ENCODE assay signal across 8 cellular contexts in the genomic region with DNA sequence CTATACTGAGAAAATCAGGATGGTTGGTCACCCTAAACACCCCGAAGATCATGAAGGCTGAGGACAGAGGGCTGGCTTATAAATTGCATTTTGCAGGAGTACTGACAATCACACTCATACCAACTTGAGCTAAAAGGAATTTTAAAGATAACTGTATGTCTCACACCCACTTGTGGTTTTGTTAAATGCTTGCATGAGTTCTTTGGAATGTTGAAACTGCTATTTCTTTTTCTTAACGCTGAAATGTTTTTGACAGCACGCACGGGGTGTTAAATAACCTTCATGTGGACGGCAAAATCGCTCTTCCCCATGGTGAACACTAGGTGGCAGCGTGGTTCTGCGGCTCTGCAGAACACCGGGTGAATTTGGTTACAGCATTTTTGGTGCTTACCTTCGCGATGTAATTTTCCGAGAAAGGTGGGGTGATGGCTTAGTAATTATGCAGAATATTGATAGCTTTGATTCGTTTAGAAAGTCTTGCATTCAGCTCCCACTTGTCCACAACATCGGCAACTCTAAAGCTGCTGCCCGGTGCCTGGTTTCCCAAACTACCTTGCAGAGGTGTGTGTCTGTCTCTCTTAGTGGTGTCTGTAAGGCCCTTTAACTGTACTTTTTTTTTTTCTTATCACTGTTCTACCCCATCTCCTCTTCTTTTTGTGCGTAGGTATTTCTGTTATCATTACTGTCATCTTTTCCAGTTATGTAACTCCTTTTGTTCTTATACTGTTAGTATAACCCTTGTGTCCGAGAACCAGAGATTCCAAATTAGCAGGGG. TPM values are rescaled to one million over a fixed set of nuclear protein-coding genes. Genes with fewer than 3 reads are reported as not detected.
DNase-seq lines count a peak whose midpoint lies in the region; ATAC-seq and TF ChIP-seq lines count a peak whose summit lies in the region.

No MANE protein-coding gene starts in this region.

- H3K36me3 ChIP-seq in right lobe of liver: no peaks in the 10 kb centered on the region

- CTCF ChIA-PET in activated CD4-positive, alpha-beta T cell treated with anti-CD3 and anti-CD28 coated beads for 36 hours (lab: Charles Lee): interaction anchor here (0.6 to 5.1 kb wide), 25 partner anchors 9 to 1354 kb away, joined by 3 to 51 read pairs (median 4); no protein-coding TSS in a partner anchor

- no peak overlapping the region for H3K27ac Mint-ChIP-seq in activated CD4-positive, alpha-beta T cell treated with anti-CD3 and anti-CD28 coated beads for 36 hours

- no peaks in the 10 kb centered on the region for H3K4me1 Mint-ChIP-seq in activated CD4-positive, alpha-beta T cell treated with anti-CD3 and anti-CD28 coated beads for 36 hours

- H3K27me3 Mint-ChIP-seq in activated CD4-positive, alpha-beta T cell treated with anti-CD3 and anti-CD28 coated beads for 36 hours: peaks cover 9% of the 10 kb centered on the region

- H3K4me3 ChIP-seq in HFF-Myc (replicated peaks; ENCODE audit: low read depth, low read length) (no peak overlapping the region), coronary artery (no peak overlapping the region), right lobe of liver (no peak overlapping the region)

- H3K4me3 Mint-ChIP-seq in activated CD4-positive, alpha-beta T cell treated with anti-CD3 and anti-CD28 coated beads for 36 hours: no peak overlapping the region

- ATAC-seq in activated CD4-positive, alpha-beta T cell treated with anti-CD3 and anti-CD28 coated beads for 36 hours: peak; percentile 73
- ATAC-seq in right lobe of liver (peak; percentile 84 to 90 (median 88)), GM21447 (IDR thresholded peaks at IDR 0.05; ENCODE audit: unreplicated experiment) (no peak)

- H3K27ac ChIP-seq in coronary artery: no peak overlapping the region
- H3K27ac ChIP-seq in right lobe of liver: no peak overlapping the region

- H3K4me1 ChIP-seq in right lobe of liver: peaks cover 0 to 4% (median 0%) of the 10 kb centered on the region in 4 donors

- 8% methylated on average over 15 of the region's 17 CpGs for WGBS in right lobe of liver (ENCODE audit: insufficient coverage, low coverage, low lambda C conversion rate, missing lambda C conversion rate)

- intact Hi-C loops in activated CD4-positive, alpha-beta T cell treated with anti-CD3 and anti-CD28 coated beads for 36 hours (cut with DNase I, micrococcal nuclease): loop anchor here (1.0 to 10.0 kb wide), 8 partner anchors 56 to 811 kb away; no protein-coding TSS in a partner anchor
- intact Hi-C loops in right lobe of liver (cut with DNase I): loop anchor here (10.0 kb wide), 3 partner anchors 319 to 519 kb away; a partner anchor contains a TSS

- TF ChIP-seq POLR2A in right lobe of liver (IDR thresholded peaks at IDR 0.05): no peak

- H3K27me3 ChIP-seq in right lobe of liver: no peaks in the 10 kb centered on the region

- DNase-seq in COR-L47 (lab: John Stamatoyannopoulos, UW) (peak; percentile 65), HFF-Myc (ENCODE audit: extremely low read depth, low read depth) (peak; percentile 84), NCI-H345 treated with DMSO at 0.1 percent for 48 hours (lab: John Stamatoyannopoulos, UW; ENCODE audit: unreplicated experiment) (peak; percentile 49), coronary artery (ENCODE audit: low spot score) (peak; percentile 74), right lobe of liver (peak in 2 of 3 donors; percentile 42 to 63)
- DNase-seq in activated CD4-positive, alpha-beta T cell treated with anti-CD3 and anti-CD28 coated beads for 36 hours: peak; percentile 74
- peak; percentile 8 to 46 (median 39) for DNase-seq in stimulated activated CD4-positive, alpha-beta T cell treated with anti-CD3 and anti-CD28 coated beads, TNF-alpha, amount 100 ng/mL, for 48 hours (ENCODE audit: low read depth in 3 of 3)

- POLR2A ChIA-PET in activated CD4-positive, alpha-beta T cell treated with anti-CD3 and anti-CD28 coated beads for 36 hours (lab: Charles Lee): no interaction called here

- no peaks in the 10 kb centered on the region for H3K9me3 Mint-ChIP-seq in activated CD4-positive, alpha-beta T cell treated with anti-CD3 and anti-CD28 coated beads for 36 hours (ENCODE audit: low read depth)

- peak; percentile 88 for TF ChIP-seq CTCF in HFF-Myc (IDR thresholded peaks at IDR 0.05; ENCODE audit: low read depth, low read length, missing control alignments)
- peak; percentile 82 for TF ChIP-seq CTCF in coronary artery (IDR thresholded peaks at IDR 0.05)
- peak; percentile 83 to 94 (median 91) for TF ChIP-seq CTCF in right lobe of liver (IDR thresholded peaks at IDR 0.05)

- no peaks in the 10 kb centered on the region for H3K36me3 Mint-ChIP-seq in activated CD4-positive, alpha-beta T cell treated with anti-CD3 and anti-CD28 coated beads for 36 hours (ENCODE audit: low read depth)

- no peaks in the 10 kb centered on the region for H3K9me3 ChIP-seq in right lobe of liver

RNA-seq across cellular contexts. Expression of a gene that starts 51.7 kb away (rescaled TPM):
- total RNA-seq in activated CD4-positive, alpha-beta T cell treated with anti-CD3 and anti-CD28 coated beads for 36 hours: under 1 TPM; 0.05 to 0.19 TPM
- total RNA-seq in right lobe of liver: 1 to 10 TPM in 1 of 6 experiments, under 1 TPM in 5; 0.12 to 1.3 (median 0.46) TPM
